Comparison of ENCODE assay signal across 1 cellular context in the genomic region with DNA sequence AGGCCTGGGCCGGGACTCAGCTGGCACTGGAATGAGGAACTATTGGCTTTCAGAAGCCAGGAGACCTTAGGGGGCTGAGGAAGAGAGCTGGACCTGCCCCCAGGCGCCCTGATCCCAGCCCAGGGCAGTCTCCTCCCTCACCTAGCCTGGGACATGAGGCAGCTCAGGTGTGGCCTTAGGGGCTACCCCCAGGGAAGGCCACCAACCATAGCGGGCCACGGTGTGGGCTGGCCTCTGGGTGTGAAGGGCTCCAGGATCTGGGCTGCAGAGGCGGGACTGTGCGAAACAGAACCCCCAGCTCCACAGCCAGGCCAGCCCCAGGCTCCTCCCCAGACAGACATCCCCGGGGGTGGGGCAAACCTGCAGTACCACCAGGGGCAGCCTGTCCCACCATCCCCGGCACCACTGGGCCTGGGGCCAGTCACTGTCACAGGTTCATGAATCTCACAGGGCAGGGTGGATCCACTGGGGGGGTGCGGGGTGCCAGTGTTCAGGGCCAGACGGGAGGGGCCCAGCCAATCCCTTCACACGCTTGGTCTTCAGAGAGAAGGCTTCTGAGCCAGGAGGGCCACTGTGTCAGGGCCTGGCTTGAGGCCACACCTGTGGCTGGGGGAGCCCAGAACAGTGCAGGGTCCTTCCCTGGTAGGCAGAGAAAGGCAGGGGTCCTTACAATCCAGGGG.
TF ChIP-seq lines count a peak whose summit lies in the region.

No MANE protein-coding gene starts in this region.

TF ChIP-seq in HEK293, 187 proteins besides CTCF, POLR2A, EP300 and RAD21 (continued from another document and continues in another):
- TF ChIP-seq TCF7L2 (IDR thresholded peaks at IDR 0.05; ENCODE audit: borderline replicate concordance, low read depth, low read length) (no peak), ZNF555 (tag by site-specific recombination; conservative IDR thresholded peaks at IDR 0.05) (no peak), ZFP41 (tag by site-specific recombination; IDR thresholded peaks at IDR 0.05; ENCODE audit: borderline replicate concordance) (no peak), GFI1B (tag by site-specific recombination; IDR thresholded peaks at IDR 0.05) (no peak), ZNF2 (tag by site-specific recombination; IDR thresholded peaks at IDR 0.05) (no peak), ZNF521 (tag by site-specific recombination; IDR thresholded peaks at IDR 0.05) (no peak), ZNF112 (tag by site-specific recombination; IDR thresholded peaks at IDR 0.05) (no peak), ZNF202 (tag by site-specific recombination; IDR thresholded peaks at IDR 0.05; ENCODE audit: borderline replicate concordance) (no peak), ZNF416 (tag by site-specific recombination; IDR thresholded peaks at IDR 0.05) (no peak), ZNF596 (tag by site-specific recombination; IDR thresholded peaks at IDR 0.05) (no peak), SCRT1 (tag by site-specific recombination; IDR thresholded peaks at IDR 0.05; ENCODE audit: borderline replicate concordance) (no peak), TRIM28 (IDR thresholded peaks at IDR 0.05; ENCODE audit: borderline replicate concordance, low read length) (no peak), ZXDB (tag by site-specific recombination; IDR thresholded peaks at IDR 0.05) (no peak), ZNF138 (tag by site-specific recombination; IDR thresholded peaks at IDR 0.05; ENCODE audit: borderline replicate concordance) (no peak), HOXC10 (CRISPR knock-in tag; IDR thresholded peaks at IDR 0.05) (no peak), GLIS1 (tag by site-specific recombination; IDR thresholded peaks at IDR 0.05) (peak; percentile 75), ZNF830 (tag by site-specific recombination; IDR thresholded peaks at IDR 0.05; ENCODE audit: low read depth) (no peak), OSR2 (tag by site-specific recombination; IDR thresholded peaks at IDR 0.05) (peak; percentile 29; the same call in 1 of the 2 replicates), ZBTB1 (tag by site-specific recombination; IDR thresholded peaks at IDR 0.05) (no peak), ZNF776 (tag by site-specific recombination; IDR thresholded peaks at IDR 0.05; ENCODE audit: borderline replicate concordance) (no peak), ZBTB8A (tag by site-specific recombination; IDR thresholded peaks at IDR 0.05) (peak; percentile 81), YY1 (tag by site-specific recombination; IDR thresholded peaks at IDR 0.05) (no peak), GLIS2 (tag by site-specific recombination; IDR thresholded peaks at IDR 0.05) (peak; percentile 59), ZNF670 (tag by site-specific recombination; IDR thresholded peaks at IDR 0.05; ENCODE audit: low read depth) (no peak), ZNF335 (tag by site-specific recombination; conservative IDR thresholded peaks at IDR 0.05) (no peak; the same call in 1 of the 2 replicates), FEZF1 (tag by site-specific recombination; IDR thresholded peaks at IDR 0.05) (no peak), ZNF324 (tag by site-specific recombination; IDR thresholded peaks at IDR 0.05) (no peak), SP3 (tag by site-specific recombination; IDR thresholded peaks at IDR 0.05) (peak; percentile 57), ZNF248 (tag by site-specific recombination; IDR thresholded peaks at IDR 0.05) (no peak), ZNF621 (tag by site-specific recombination; IDR thresholded peaks at IDR 0.05) (no peak), SETDB1 (IDR thresholded peaks at IDR 0.05; ENCODE audit: insufficient read length, low read length) (no peak), ZNF837 (tag by site-specific recombination; IDR thresholded peaks at IDR 0.05) (no peak), ZNF132 (tag by site-specific recombination; IDR thresholded peaks at IDR 0.05; ENCODE audit: borderline replicate concordance) (no peak), ZNF571 (tag by site-specific recombination; IDR thresholded peaks at IDR 0.05) (no peak), ZNF169 (tag by site-specific recombination; IDR thresholded peaks at IDR 0.05) (no peak), ZNF354C (tag by site-specific recombination; IDR thresholded peaks at IDR 0.05; ENCODE audit: borderline replicate concordance, low read depth) (no peak), ZNF792 (tag by site-specific recombination; IDR thresholded peaks at IDR 0.05) (no peak), ZNF623 (tag by site-specific recombination; IDR thresholded peaks at IDR 0.05) (no peak), ZNF366 (tag by site-specific recombination; conservative IDR thresholded peaks at IDR 0.05) (peak; percentile 42)
- TF ChIP-seq, protein P1, sequence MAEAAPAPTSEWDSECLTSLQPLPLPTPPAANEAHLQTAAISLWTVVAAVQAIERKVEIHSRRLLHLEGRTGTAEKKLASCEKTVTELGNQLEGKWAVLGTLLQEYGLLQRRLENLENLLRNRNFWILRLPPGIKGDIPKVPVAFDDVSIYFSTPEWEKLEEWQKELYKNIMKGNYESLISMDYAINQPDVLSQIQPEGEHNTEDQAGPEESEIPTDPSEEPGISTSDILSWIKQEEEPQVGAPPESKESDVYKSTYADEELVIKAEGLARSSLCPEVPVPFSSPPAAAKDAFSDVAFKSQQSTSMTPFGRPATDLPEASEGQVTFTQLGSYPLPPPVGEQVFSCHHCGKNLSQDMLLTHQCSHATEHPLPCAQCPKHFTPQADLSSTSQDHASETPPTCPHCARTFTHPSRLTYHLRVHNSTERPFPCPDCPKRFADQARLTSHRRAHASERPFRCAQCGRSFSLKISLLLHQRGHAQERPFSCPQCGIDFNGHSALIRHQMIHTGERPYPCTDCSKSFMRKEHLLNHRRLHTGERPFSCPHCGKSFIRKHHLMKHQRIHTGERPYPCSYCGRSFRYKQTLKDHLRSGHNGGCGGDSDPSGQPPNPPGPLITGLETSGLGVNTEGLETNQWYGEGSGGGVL (tag by site-specific recombination; IDR thresholded peaks at IDR 0.05): no peak
- TF ChIP-seq, protein P2, sequence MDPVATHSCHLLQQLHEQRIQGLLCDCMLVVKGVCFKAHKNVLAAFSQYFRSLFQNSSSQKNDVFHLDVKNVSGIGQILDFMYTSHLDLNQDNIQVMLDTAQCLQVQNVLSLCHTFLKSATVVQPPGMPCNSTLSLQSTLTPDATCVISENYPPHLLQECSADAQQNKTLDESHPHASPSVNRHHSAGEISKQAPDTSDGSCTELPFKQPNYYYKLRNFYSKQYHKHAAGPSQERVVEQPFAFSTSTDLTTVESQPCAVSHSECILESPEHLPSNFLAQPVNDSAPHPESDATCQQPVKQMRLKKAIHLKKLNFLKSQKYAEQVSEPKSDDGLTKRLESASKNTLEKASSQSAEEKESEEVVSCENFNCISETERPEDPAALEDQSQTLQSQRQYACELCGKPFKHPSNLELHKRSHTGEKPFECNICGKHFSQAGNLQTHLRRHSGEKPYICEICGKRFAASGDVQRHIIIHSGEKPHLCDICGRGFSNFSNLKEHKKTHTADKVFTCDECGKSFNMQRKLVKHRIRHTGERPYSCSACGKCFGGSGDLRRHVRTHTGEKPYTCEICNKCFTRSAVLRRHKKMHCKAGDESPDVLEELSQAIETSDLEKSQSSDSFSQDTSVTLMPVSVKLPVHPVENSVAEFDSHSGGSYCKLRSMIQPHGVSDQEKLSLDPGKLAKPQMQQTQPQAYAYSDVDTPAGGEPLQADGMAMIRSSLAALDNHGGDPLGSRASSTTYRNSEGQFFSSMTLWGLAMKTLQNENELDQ (tag by site-specific recombination; IDR thresholded peaks at IDR 0.05; ENCODE audit: low read depth): no peak
- TF ChIP-seq, protein P3, sequence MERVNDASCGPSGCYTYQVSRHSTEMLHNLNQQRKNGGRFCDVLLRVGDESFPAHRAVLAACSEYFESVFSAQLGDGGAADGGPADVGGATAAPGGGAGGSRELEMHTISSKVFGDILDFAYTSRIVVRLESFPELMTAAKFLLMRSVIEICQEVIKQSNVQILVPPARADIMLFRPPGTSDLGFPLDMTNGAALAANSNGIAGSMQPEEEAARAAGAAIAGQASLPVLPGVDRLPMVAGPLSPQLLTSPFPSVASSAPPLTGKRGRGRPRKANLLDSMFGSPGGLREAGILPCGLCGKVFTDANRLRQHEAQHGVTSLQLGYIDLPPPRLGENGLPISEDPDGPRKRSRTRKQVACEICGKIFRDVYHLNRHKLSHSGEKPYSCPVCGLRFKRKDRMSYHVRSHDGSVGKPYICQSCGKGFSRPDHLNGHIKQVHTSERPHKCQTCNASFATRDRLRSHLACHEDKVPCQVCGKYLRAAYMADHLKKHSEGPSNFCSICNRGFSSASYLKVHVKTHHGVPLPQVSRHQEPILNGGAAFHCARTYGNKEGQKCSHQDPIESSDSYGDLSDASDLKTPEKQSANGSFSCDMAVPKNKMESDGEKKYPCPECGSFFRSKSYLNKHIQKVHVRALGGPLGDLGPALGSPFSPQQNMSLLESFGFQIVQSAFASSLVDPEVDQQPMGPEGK (tag by site-specific recombination; IDR thresholded peaks at IDR 0.05): peak; percentile 87
- TF ChIP-seq, protein P4, sequence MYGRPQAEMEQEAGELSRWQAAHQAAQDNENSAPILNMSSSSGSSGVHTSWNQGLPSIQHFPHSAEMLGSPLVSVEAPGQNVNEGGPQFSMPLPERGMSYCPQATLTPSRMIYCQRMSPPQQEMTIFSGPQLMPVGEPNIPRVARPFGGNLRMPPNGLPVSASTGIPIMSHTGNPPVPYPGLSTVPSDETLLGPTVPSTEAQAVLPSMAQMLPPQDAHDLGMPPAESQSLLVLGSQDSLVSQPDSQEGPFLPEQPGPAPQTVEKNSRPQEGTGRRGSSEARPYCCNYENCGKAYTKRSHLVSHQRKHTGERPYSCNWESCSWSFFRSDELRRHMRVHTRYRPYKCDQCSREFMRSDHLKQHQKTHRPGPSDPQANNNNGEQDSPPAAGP (tag by site-specific recombination; IDR thresholded peaks at IDR 0.05): peak; percentile 87; the same call in 1 of the 2 replicates
- TF ChIP-seq, protein P5, sequence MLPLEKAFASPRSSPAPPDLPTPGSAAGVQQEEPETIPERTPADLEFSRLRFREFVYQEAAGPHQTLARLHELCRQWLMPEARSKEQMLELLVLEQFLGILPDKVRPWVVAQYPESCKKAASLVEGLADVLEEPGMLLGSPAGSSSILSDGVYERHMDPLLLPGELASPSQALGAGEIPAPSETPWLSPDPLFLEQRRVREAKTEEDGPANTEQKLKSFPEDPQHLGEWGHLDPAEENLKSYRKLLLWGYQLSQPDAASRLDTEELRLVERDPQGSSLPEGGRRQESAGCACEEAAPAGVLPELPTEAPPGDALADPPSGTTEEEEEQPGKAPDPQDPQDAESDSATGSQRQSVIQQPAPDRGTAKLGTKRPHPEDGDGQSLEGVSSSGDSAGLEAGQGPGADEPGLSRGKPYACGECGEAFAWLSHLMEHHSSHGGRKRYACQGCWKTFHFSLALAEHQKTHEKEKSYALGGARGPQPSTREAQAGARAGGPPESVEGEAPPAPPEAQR (tag by site-specific recombination; IDR thresholded peaks at IDR 0.05): no peak
- TF ChIP-seq, protein P6, sequence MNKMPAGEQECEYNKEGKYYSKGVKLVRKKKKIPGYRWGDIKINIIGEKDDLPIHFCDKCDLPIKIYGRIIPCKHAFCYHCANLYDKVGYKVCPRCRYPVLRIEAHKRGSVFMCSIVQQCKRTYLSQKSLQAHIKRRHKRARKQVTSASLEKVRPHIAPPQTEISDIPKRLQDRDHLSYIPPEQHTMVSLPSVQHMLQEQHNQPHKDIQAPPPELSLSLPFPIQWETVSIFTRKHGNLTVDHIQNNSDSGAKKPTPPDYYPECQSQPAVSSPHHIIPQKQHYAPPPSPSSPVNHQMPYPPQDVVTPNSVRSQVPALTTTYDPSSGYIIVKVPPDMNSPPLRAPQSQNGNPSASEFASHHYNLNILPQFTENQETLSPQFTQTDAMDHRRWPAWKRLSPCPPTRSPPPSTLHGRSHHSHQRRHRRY (tag by site-specific recombination; IDR thresholded peaks at IDR 0.05): no peak
- TF ChIP-seq, protein P7, sequence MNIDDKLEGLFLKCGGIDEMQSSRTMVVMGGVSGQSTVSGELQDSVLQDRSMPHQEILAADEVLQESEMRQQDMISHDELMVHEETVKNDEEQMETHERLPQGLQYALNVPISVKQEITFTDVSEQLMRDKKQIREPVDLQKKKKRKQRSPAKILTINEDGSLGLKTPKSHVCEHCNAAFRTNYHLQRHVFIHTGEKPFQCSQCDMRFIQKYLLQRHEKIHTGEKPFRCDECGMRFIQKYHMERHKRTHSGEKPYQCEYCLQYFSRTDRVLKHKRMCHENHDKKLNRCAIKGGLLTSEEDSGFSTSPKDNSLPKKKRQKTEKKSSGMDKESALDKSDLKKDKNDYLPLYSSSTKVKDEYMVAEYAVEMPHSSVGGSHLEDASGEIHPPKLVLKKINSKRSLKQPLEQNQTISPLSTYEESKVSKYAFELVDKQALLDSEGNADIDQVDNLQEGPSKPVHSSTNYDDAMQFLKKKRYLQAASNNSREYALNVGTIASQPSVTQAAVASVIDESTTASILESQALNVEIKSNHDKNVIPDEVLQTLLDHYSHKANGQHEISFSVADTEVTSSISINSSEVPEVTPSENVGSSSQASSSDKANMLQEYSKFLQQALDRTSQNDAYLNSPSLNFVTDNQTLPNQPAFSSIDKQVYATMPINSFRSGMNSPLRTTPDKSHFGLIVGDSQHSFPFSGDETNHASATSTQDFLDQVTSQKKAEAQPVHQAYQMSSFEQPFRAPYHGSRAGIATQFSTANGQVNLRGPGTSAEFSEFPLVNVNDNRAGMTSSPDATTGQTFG (tag by site-specific recombination; IDR thresholded peaks at IDR 0.05; ENCODE audit: borderline replicate concordance): no peak
- TF ChIP-seq, protein P8, sequence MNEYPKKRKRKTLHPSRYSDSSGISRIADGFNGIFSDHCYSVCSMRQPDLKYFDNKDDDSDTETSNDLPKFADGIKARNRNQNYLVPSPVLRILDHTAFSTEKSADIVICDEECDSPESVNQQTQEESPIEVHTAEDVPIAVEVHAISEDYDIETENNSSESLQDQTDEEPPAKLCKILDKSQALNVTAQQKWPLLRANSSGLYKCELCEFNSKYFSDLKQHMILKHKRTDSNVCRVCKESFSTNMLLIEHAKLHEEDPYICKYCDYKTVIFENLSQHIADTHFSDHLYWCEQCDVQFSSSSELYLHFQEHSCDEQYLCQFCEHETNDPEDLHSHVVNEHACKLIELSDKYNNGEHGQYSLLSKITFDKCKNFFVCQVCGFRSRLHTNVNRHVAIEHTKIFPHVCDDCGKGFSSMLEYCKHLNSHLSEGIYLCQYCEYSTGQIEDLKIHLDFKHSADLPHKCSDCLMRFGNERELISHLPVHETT (tag by site-specific recombination; IDR thresholded peaks at IDR 0.05): no peak
- TF ChIP-seq, protein P9, sequence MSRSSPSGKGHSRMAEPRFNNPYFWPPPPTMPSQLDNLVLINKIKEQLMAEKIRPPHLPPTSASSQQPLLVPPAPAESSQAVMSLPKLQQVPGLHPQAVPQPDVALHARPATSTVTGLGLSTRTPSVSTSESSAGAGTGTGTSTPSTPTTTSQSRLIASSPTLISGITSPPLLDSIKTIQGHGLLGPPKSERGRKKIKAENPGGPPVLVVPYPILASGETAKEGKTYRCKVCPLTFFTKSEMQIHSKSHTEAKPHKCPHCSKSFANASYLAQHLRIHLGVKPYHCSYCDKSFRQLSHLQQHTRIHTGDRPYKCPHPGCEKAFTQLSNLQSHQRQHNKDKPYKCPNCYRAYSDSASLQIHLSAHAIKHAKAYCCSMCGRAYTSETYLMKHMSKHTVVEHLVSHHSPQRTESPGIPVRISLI (tag by site-specific recombination; IDR thresholded peaks at IDR 0.05): no peak
